Comparison of ENCODE assay signal across 20 cellular contexts in the genomic region with DNA sequence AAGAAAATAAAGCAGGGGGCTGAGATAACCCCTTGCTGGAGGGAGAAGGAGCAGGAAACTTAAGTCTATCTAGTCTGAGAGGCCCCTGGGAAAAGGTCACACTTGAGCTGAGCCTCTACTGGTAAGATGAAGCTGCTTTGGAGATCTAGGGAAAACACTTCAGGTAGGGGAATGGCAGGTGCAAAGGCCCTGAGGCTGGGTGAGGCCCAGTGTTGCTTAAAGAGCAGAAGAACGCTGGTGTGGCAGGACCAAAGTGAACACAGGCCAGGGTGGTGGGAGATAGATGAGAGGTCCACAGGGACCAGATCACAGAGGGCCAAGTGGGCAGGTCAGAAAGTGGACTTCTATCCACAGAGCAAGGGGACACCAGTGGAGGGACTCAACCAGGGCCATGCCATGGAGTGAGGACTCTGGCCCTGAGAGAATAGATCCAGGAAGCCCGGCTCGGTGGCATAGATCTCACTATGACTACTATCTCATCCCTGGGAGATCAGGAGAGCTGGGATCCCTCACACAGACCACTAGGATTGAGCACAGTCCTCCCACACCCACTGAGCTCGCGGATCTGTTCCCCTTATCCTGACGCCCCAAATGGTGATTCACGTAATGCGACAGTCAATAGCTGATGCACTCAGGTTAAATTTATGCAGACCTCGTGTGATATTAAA.
"Had no signal": no experiment of that assay in that cellular context is flagged by ENCODE, and none has a peak within 500 bp of the region (broad histone marks: within the 10 kb centered on the region; RNA-seq: fewer than 3 reads in every experiment).

No MANE protein-coding gene starts in this region.

- H3K4me3 ChIP-seq: lung, psoas muscle, right lobe of liver, stomach, thoracic aorta had no signal

- H3K27ac ChIP-seq: foreskin keratinocyte, parathyroid adenoma, psoas muscle, right lobe of liver, stomach, thoracic aorta had no signal

- H3K79me2 ChIP-seq: parathyroid adenoma had no signal

- ATAC-seq: foreskin keratinocyte; naive thymus-derived CD8-positive, alpha-beta T cell; psoas muscle had no signal

- H3K4me3 Mint-ChIP-seq: endodermal cell; naive thymus-derived CD8-positive, alpha-beta T cell had no signal

- H3K4me1 ChIP-seq: foreskin keratinocyte, parathyroid adenoma, psoas muscle, right lobe of liver, stomach had no signal

- H3K4me1 Mint-ChIP-seq: naive thymus-derived CD8-positive, alpha-beta T cell had no signal

- H3K27ac Mint-ChIP-seq: naive thymus-derived CD8-positive, alpha-beta T cell had no signal

- DNase-seq: cerebellar nuclear complex; effector CD4-positive, alpha-beta T cell; endodermal cell; erythroblast; foreskin keratinocyte; kidney; left ventricle myocardium superior; mesenchymal stem cell; naive thymus-derived CD8-positive, alpha-beta T cell; psoas muscle; retina; stimulated activated CD4-positive, alpha-beta T cell treated with anti-CD3 and anti-CD28 coated beads, Interleukin-2, amount 100 ng/mL, for 24 hours; stimulated activated naive CD4-positive, alpha-beta T cell; stomach; substantia nigra; trophoblast cell had no signal

- H3K9me3 ChIP-seq: psoas muscle, right lobe of liver, stomach, thoracic aorta had no signal

- H2AFZ ChIP-seq: parathyroid adenoma had no signal

- H3K27me3 ChIP-seq: right lobe of liver, stomach had no signal

- H3K36me3 ChIP-seq: right lobe of liver, stomach, thoracic aorta had no signal

- H3K9me3 Mint-ChIP-seq: endodermal cell had no signal

- H3K36me3 Mint-ChIP-seq: naive thymus-derived CD8-positive, alpha-beta T cell had no signal
